Comparison of ENCODE assay signal across 27 cellular contexts in genomic region chr20:40612837-40613236, GRCh38.
"Had no signal": no experiment of that assay in that cellular context is flagged by ENCODE, and none has a peak within 500 bp of the region (broad histone marks: within the 10 kb centered on the region; RNA-seq: fewer than 3 reads in every experiment).

No MANE protein-coding gene starts in this region.

- FAIRE-seq: colon, endometrium, endothelial cell of umbilical vein had no signal

- H3K4me3 ChIP-seq: colonic mucosa, coronary artery, dorsolateral prefrontal cortex, esophagus muscularis mucosa, esophagus squamous epithelium, gastrocnemius medialis, gastroesophageal sphincter, heart left ventricle, heart right ventricle had no signal

- DNase-seq: colonic mucosa; cortex of kidney; dermis blood vessel endothelial cell; dorsolateral prefrontal cortex; effector CD4-positive, alpha-beta T cell; effector CD8-positive, alpha-beta T cell; effector memory CD4-positive, alpha-beta T cell; effector memory CD8-positive, alpha-beta T cell; endodermal cell; erythroblast; esophagus squamous epithelium; foreskin fibroblast; foreskin keratinocyte; foreskin melanocyte; gastrocnemius medialis; glutamatergic neuron; head of caudate nucleus; heart left ventricle; heart right ventricle had no signal

- H3K4me1 ChIP-seq: colonic mucosa, esophagus muscularis mucosa, esophagus squamous epithelium, foreskin keratinocyte, gastrocnemius medialis, gastroesophageal sphincter, heart left ventricle, heart right ventricle had no signal

- H3K27me3 ChIP-seq: colonic mucosa, foreskin keratinocyte, gastrocnemius medialis had no signal

- H3K9me3 ChIP-seq: colonic mucosa, esophagus muscularis mucosa, esophagus squamous epithelium, gastrocnemius medialis, gastroesophageal sphincter, heart left ventricle, heart right ventricle had no signal

- H3K27ac ChIP-seq: colonic mucosa, coronary artery, dorsolateral prefrontal cortex, epithelial cell of prostate, esophagus muscularis mucosa, esophagus squamous epithelium, foreskin keratinocyte, gastrocnemius medialis, gastroesophageal sphincter, heart left ventricle, heart right ventricle had no signal

- H3K36me3 ChIP-seq: colonic mucosa, esophagus muscularis mucosa, esophagus squamous epithelium, gastrocnemius medialis, gastroesophageal sphincter, heart left ventricle, heart right ventricle had no signal

- ATAC-seq: effector memory CD8-positive, alpha-beta T cell; esophagus mucosa; foreskin keratinocyte; gastrocnemius medialis; gastroesophageal sphincter; heart left ventricle; heart right ventricle had no signal
